Comparison of ENCODE assay signal across 8 cellular contexts in the genomic region with DNA sequence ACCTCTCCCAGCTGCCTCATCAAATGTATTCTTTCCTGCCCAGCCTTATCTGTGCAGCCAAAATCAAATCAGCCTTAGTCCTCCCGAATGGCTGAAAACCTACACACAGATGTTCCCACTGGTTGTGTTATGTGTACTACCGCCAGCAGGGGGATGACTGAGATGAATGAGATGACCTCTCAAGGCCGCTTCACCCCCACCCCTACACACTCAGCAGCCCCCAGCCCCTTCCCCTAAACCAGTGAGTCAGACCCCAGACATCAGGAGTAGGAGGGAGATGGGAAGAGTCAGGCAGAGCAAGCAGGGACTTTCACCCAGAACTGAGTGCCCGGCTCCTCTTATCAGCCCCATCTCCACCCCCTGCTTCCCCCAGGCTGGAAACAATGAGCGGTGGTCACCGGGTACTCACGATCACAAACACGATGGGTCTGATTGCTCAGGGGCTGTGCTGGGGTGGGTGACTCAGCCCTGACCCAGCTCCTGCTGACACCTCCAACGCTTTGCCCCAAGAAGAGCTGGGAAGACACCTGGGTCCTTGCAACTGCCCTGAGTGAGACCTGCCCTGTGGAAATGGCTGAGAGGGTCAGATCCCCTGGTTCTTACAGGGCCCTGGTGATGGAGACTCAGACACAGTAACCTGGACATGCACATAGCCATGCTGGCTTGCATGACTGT. TPM values are rescaled to one million over a fixed set of nuclear protein-coding genes. Genes with fewer than 3 reads are reported as not detected.
A peak's percentile ranks its signal among the peaks of the same experiment; 100 is the strongest.
DNase-seq lines count a peak whose midpoint lies in the region; TF ChIP-seq lines count a peak whose summit lies in the region.

No MANE protein-coding gene starts in this region.

- no peak overlapping the region for H3K4me3 Mint-ChIP-seq in HFFc6

- CTCF ChIA-PET in AG04449 (lab: Yijun Ruan, JAX) = interaction anchor here (0.8 to 3.0 kb wide), 10 partner anchors 11 to 170 kb away, joined by 3 to 13 read pairs (median 4); no protein-coding TSS in a partner anchor

- DNase-seq in AG04449 (ENCODE audit: low read depth, low spot score) (no peak), HFFc6 (peak; percentile 34), epithelial cell of proximal tubule (ENCODE audit: low read depth) (no peak), C1 segment of cervical spinal cord (lab: John Stamatoyannopoulos, UW) (no peak), NCI-H2081 treated with DMSO at 0.1 percent for 48 hours (lab: John Stamatoyannopoulos, UW) (no peak), NCI-H2081 (lab: John Stamatoyannopoulos, UW) (no peak)
- DNase-seq in activated CD4-positive, alpha-beta T cell treated with anti-CD3 and anti-CD28 coated beads for 48 hours = peak; percentile 89
- peak; percentile 90 for DNase-seq in stimulated activated CD4-positive, alpha-beta T cell treated with anti-CD3 and anti-CD28 coated beads, Interleukin-15, amount 100 ng/mL, for 24 hours

- H3K36me3 Mint-ChIP-seq in HFFc6 (ENCODE audit: low read depth) = 0 out of 2 replicates have a peak, but pooled peaks cover 4% of the 10 kb centered on the region

- H3K4me1 Mint-ChIP-seq in HFFc6 (ENCODE audit: low read depth) = peaks cover 19% of the 10 kb centered on the region

- no peaks in the 10 kb centered on the region for H3K9me3 Mint-ChIP-seq in HFFc6

- no peak overlapping the region for H3K27ac Mint-ChIP-seq in HFFc6

- POLR2A ChIA-PET in AG04449 (lab: Yijun Ruan, JAX) = no interaction called here

- H3K4me3 ChIP-seq in AG04449 (ENCODE audit: low read depth, low read length) (no peak overlapping the region), epithelial cell of proximal tubule (ENCODE audit: low read depth, low read length) (no peak overlapping the region)

- TF ChIP-seq CTCF in AG04449 (IDR thresholded peaks at IDR 0.05; ENCODE audit: insufficient read depth, low read length, missing control alignments) (peak; percentile 36), HFFc6 (IDR thresholded peaks at IDR 0.05) (peak; percentile 74), epithelial cell of proximal tubule (conservative IDR thresholded peaks at IDR 0.05; ENCODE audit: low read depth, low read length) (peak; percentile 46)

- peaks cover 22% of the 10 kb centered on the region for H3K27me3 Mint-ChIP-seq in HFFc6 (ENCODE audit: insufficient read depth)

RNA-seq across cellular contexts. Expression of gene C10orf105, which starts 6.6 kb away (rescaled TPM):
- total RNA-seq in HFFc6 (2021; fragmentation: NEBNext Ultra II Directional; extraction: Animal tissue kit (Norgen Biotek cat#: 25700)) = not detected
- not detected in 2 replicates for total RNA-seq in epithelial cell of proximal tubule

RNA-seq across cellular contexts. Expression of gene VSIR, which starts 47.2 kb away (rescaled TPM):
- total RNA-seq in HFFc6 (2021; fragmentation: NEBNext Ultra II Directional; extraction: Animal tissue kit (Norgen Biotek cat#: 25700)) = 10 to 100 TPM; 24.3 to 36.2 (median 29.0) TPM
- total RNA-seq in epithelial cell of proximal tubule = 4.4 and 8.6 TPM in 2 replicates

Comparison
In these comparisons a context has a peak if more than half of its experiments do, and no peak if none do; other contexts are left out.
1. DNase-seq: peak in HFFc6 (single experiment), activated CD4-positive, alpha-beta T cell treated with anti-CD3 and anti-CD28 coated beads for 48 hours (single experiment) and stimulated activated CD4-positive, alpha-beta T cell treated with anti-CD3 and anti-CD28 coated beads, Interleukin-15, amount 100 ng/mL, for 24 hours (single experiment); none in AG04449 (single experiment), epithelial cell of proximal tubule (single experiment), C1 segment of cervical spinal cord (0 of 14), NCI-H2081 treated with DMSO at 0.1 percent for 48 hours (single experiment) and NCI-H2081 (0 of 2).
2. Peak in every context shown above with its lines, with median percentiles within 50 percentile points of each other: CTCF ChIP-seq.